In genomic region chr17:38871992-38872605, GRCh38 we compare ENCODE assay signal across 8 cellular contexts. TPM values are rescaled to one million over a fixed set of nuclear protein-coding genes. Genes with fewer than 3 reads are reported as not detected.
DNase-seq lines count a peak whose midpoint lies in the region; ATAC-seq and TF ChIP-seq lines count a peak whose summit lies in the region.

No MANE protein-coding gene starts in this region.

- peaks cover 11% of the 10 kb centered on the region for H3K4me1 ChIP-seq in neural progenitor cell

- H3K4me1 Mint-ChIP-seq in neural progenitor cell = peaks cover 61% of the 10 kb centered on the region

- intact Hi-C loops in dorsolateral prefrontal cortex (cut with DNase I) = loop anchor here in 1 of 2 donors (2.0 to 5.0 kb wide), 3 partner anchors 19 to 280 kb away; partner anchors contain the start of genes PLXDC1 and RPL23

- in situ Hi-C loops in GM13977 (cut with MboI; ENCODE audit: low pct_unique_long_range_greater_than_20kb, low sequenced_read_pairs, unreplicated experiment) = no loop called here

- no peak overlapping the region for H3K9ac ChIP-seq in neural progenitor cell

- peaks cover 10% of the 10 kb centered on the region for H3K9me3 Mint-ChIP-seq in neural progenitor cell

- H3K4me2 ChIP-seq in neural progenitor cell = no peak overlapping the region

- H2AFZ ChIP-seq in neural progenitor cell (replicated peaks) = no peak overlapping the region

- no peaks in the 10 kb centered on the region for H3K9me3 ChIP-seq in neural progenitor cell (ENCODE audit: low read depth)

- TF ChIP-seq POLR2A in NB4 (IDR thresholded peaks at IDR 0.05; ENCODE audit: extremely low read depth, insufficient read length) = no peak

- H3K4me3 ChIP-seq in NB4 (ENCODE audit: low read depth, low read length) (peak overlapping the region; percentile 95), dorsolateral prefrontal cortex (peak overlapping the region in 57 of 59 donors; percentile 1 to 99 (median 96)), neural progenitor cell (no peak overlapping the region)

- peaks cover 24% of the 10 kb centered on the region for H3F3A ChIP-seq in neural progenitor cell (ENCODE audit: low read depth)

- peaks cover 25% of the 10 kb centered on the region for H4K20me1 ChIP-seq in neural progenitor cell (ENCODE audit: low read depth)

- no peaks in the 10 kb centered on the region for H3K27me3 ChIP-seq in dorsolateral prefrontal cortex
- H3K27me3 ChIP-seq in neural progenitor cell = peaks cover 12% of the 10 kb centered on the region

- TF ChIP-seq CTCF in NB4 (IDR thresholded peaks at IDR 0.05; ENCODE audit: low read depth, low read length) (no peak), dorsolateral prefrontal cortex (IDR thresholded peaks at IDR 0.05 in 54 of 56, conservative IDR thresholded peaks at IDR 0.05 in 2 of 56; ENCODE audit: low read depth in 1 of 56, partially characterized antibody in 56 of 56) (no peak), neural progenitor cell (IDR thresholded peaks at IDR 0.05) (no peak), GM13977 (IDR thresholded peaks at IDR 0.05; ENCODE audit: extremely low read depth, insufficient read depth, missing control alignments) (no peak)

- peak; percentile 78 for DNase-seq in CD1c-positive myeloid dendritic cell (ENCODE audit: extremely low spot score)
- peak; percentile 58 for DNase-seq in NB4 (ENCODE audit: low read depth)
- DNase-seq in dorsolateral prefrontal cortex = no peak
- DNase-seq in neural progenitor cell (ENCODE audit: low spot score) = no peak
- DNase-seq in COR-L47 (lab: John Stamatoyannopoulos, UW) = no peak
- no peak for DNase-seq in putamen (ENCODE audit: low spot score)
- no peak for DNase-seq in GM13977 (ENCODE audit: low spot score)

- peaks cover 25% of the 10 kb centered on the region for H3K27me3 Mint-ChIP-seq in neural progenitor cell (ENCODE audit: insufficient read depth, low read depth)

- peak overlapping the region in 54 of 59 donors; percentile 9 to 100 (median 98) for H3K27ac ChIP-seq in dorsolateral prefrontal cortex
- no peak overlapping the region for H3K27ac ChIP-seq in neural progenitor cell

- H3K4me3 Mint-ChIP-seq in neural progenitor cell = peak overlapping the region; percentile 95

- no peak overlapping the region for H3K27ac Mint-ChIP-seq in neural progenitor cell

- ATAC-seq in HG02678 (IDR thresholded peaks at IDR 0.05; ENCODE audit: unreplicated experiment) = no peak

- peaks cover 5% of the 10 kb centered on the region for H3K36me3 Mint-ChIP-seq in neural progenitor cell

- H3K79me2 ChIP-seq in neural progenitor cell (ENCODE audit: low read depth) = peaks cover 68% of the 10 kb centered on the region

- H3K36me3 ChIP-seq in neural progenitor cell = no peaks in the 10 kb centered on the region

RNA-seq across cellular contexts. Expression of gene LASP1, which starts 2.2 kb away (rescaled TPM):
- total RNA-seq in dorsolateral prefrontal cortex (100 to 1,000 TPM in 14 of 120 experiments, 10 to 100 TPM in 106; 54.6 to 125 (median 90.0) TPM), neural progenitor cell (ENCODE audit: low replicate concordance) (45.2 and 85.1 TPM in 2 replicates)

RNA-seq across cellular contexts. Expression of gene RPL23, which starts 18.6 kb away (rescaled TPM):
- total RNA-seq in dorsolateral prefrontal cortex (100 to 1,000 TPM; 239 to 571 (median 364) TPM), neural progenitor cell (ENCODE audit: low replicate concordance) (1,779 and 3,404 TPM in 2 replicates)

RNA-seq across cellular contexts. Expression of gene CWC25, which starts 47.0 kb away (rescaled TPM):
- 10 to 100 TPM; 12.1 to 25.1 (median 17.5) TPM for total RNA-seq in dorsolateral prefrontal cortex
- 15.2 and 19.2 TPM in 2 replicates for total RNA-seq in neural progenitor cell (ENCODE audit: low replicate concordance)

Comparison
In these comparisons a context has a peak if more than half of its experiments do, and no peak if none do; other contexts are left out.
1. DNase-seq: peak in CD1c-positive myeloid dendritic cell (single experiment) and NB4 (single experiment); none in dorsolateral prefrontal cortex (0 of 10), neural progenitor cell (single experiment), COR-L47 (single experiment), putamen (single experiment) and GM13977 (single experiment).